ENCODE assay signal across 1 cellular context in the genomic region with DNA sequence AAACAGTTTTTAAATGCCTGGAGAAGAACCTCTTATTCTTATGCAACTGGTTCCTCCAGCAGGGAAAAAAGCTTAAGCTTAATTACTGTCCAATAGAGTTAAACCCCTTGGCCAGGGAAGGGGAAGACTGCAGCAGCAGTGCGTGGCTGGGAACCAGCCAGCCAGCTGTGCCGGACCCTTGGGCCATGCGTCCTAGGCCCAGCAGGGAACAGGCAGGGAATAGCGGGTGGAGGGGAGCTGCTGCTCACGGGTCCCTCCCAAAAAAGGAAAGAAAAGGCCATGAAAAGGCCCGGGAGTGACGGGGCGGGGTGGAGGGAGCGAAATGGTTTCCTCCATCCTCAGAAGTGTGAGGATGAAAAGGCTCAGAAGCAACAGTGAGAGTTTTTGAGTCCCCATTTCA.
TF ChIP-seq lines count a peak whose summit lies in the region.

No MANE protein-coding gene starts in this region.

TF ChIP-seq in HCT116, 20 proteins besides CTCF, POLR2A, EP300 and RAD21:
- TF ChIP-seq ZNF274 (IDR thresholded peaks at IDR 0.05; ENCODE audit: low read depth, low read length), result no peak
- no peak for TF ChIP-seq CBX3 (IDR thresholded peaks at IDR 0.05; ENCODE audit: low read depth)
- no peak for TF ChIP-seq JUND (IDR thresholded peaks at IDR 0.05)
- TF ChIP-seq, protein P1, sequence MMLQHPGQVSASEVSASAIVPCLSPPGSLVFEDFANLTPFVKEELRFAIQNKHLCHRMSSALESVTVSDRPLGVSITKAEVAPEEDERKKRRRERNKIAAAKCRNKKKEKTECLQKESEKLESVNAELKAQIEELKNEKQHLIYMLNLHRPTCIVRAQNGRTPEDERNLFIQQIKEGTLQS (IDR thresholded peaks at IDR 0.05), result no peak
- no peak for TF ChIP-seq EZH2 (IDR thresholded peaks at IDR 0.05)
- TF ChIP-seq POLR2AphosphoS5 (IDR thresholded peaks at IDR 0.05; ENCODE audit: low read depth, low read length), result no peak
- no peak for TF ChIP-seq EZH2phosphoT487 (IDR thresholded peaks at IDR 0.05; ENCODE audit: borderline replicate concordance)
- TF ChIP-seq ZFX (IDR thresholded peaks at IDR 0.05), result no peak
- TF ChIP-seq, protein P2, sequence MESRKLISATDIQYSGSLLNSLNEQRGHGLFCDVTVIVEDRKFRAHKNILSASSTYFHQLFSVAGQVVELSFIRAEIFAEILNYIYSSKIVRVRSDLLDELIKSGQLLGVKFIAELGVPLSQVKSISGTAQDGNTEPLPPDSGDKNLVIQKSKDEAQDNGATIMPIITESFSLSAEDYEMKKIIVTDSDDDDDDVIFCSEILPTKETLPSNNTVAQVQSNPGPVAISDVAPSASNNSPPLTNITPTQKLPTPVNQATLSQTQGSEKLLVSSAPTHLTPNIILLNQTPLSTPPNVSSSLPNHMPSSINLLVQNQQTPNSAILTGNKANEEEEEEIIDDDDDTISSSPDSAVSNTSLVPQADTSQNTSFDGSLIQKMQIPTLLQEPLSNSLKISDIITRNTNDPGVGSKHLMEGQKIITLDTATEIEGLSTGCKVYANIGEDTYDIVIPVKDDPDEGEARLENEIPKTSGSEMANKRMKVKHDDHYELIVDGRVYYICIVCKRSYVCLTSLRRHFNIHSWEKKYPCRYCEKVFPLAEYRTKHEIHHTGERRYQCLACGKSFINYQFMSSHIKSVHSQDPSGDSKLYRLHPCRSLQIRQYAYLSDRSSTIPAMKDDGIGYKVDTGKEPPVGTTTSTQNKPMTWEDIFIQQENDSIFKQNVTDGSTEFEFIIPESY (IDR thresholded peaks at IDR 0.05; ENCODE audit: extremely low read depth, insufficient replicate concordance, low read length), result no peak
- no peak for TF ChIP-seq SP1 (IDR thresholded peaks at IDR 0.05; ENCODE audit: low read depth)
- TF ChIP-seq TCF7L2 (IDR thresholded peaks at IDR 0.05; ENCODE audit: borderline replicate concordance, extremely low read depth, insufficient read depth, insufficient read length), result no peak
- no peak for TF ChIP-seq FOSL1 (IDR thresholded peaks at IDR 0.05; ENCODE audit: low read depth)
- TF ChIP-seq CEBPB (IDR thresholded peaks at IDR 0.05; ENCODE audit: low read depth), result no peak
- TF ChIP-seq, protein P3, sequence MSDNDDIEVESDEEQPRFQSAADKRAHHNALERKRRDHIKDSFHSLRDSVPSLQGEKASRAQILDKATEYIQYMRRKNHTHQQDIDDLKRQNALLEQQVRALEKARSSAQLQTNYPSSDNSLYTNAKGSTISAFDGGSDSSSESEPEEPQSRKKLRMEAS (IDR thresholded peaks at IDR 0.05), result no peak
- no peak for TF ChIP-seq SIN3A (IDR thresholded peaks at IDR 0.05; ENCODE audit: low read depth)
- TF ChIP-seq EGR1 (IDR thresholded peaks at IDR 0.05; ENCODE audit: low read depth), result no peak
- no peak for TF ChIP-seq SRF (IDR thresholded peaks at IDR 0.05; ENCODE audit: low read depth)
- TF ChIP-seq, protein P4, sequence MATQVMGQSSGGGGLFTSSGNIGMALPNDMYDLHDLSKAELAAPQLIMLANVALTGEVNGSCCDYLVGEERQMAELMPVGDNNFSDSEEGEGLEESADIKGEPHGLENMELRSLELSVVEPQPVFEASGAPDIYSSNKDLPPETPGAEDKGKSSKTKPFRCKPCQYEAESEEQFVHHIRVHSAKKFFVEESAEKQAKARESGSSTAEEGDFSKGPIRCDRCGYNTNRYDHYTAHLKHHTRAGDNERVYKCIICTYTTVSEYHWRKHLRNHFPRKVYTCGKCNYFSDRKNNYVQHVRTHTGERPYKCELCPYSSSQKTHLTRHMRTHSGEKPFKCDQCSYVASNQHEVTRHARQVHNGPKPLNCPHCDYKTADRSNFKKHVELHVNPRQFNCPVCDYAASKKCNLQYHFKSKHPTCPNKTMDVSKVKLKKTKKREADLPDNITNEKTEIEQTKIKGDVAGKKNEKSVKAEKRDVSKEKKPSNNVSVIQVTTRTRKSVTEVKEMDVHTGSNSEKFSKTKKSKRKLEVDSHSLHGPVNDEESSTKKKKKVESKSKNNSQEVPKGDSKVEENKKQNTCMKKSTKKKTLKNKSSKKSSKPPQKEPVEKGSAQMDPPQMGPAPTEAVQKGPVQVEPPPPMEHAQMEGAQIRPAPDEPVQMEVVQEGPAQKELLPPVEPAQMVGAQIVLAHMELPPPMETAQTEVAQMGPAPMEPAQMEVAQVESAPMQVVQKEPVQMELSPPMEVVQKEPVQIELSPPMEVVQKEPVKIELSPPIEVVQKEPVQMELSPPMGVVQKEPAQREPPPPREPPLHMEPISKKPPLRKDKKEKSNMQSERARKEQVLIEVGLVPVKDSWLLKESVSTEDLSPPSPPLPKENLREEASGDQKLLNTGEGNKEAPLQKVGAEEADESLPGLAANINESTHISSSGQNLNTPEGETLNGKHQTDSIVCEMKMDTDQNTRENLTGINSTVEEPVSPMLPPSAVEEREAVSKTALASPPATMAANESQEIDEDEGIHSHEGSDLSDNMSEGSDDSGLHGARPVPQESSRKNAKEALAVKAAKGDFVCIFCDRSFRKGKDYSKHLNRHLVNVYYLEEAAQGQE (IDR thresholded peaks at IDR 0.05; ENCODE audit: low read depth), result no peak
- no peak for TF ChIP-seq ELF1 (IDR thresholded peaks at IDR 0.05; ENCODE audit: borderline replicate concordance, low read depth)
